In genomic region chr17:79813826-79814623, GRCh38 we compare ENCODE assay signal across 8 cellular contexts. TPM values are rescaled to one million over a fixed set of nuclear protein-coding genes. Genes with fewer than 3 reads are reported as not detected.
A peak's percentile ranks its signal among the peaks of the same experiment; 100 is the strongest.
DNase-seq lines count a peak whose midpoint lies in the region; ATAC-seq and TF ChIP-seq lines count a peak whose summit lies in the region.

No MANE protein-coding gene starts in this region.

- ATAC-seq in natural killer cell (no peak), GM21619 (IDR thresholded peaks at IDR 0.05; ENCODE audit: unreplicated experiment) (no peak), GM19023 (IDR thresholded peaks at IDR 0.05; ENCODE audit: unreplicated experiment) (no peak)

- peak overlapping the region; percentile 65 for H3K4me3 Mint-ChIP-seq in natural killer cell

- no peaks in the 10 kb centered on the region for H3K36me3 Mint-ChIP-seq in natural killer cell

- H3K27ac Mint-ChIP-seq in natural killer cell: peak overlapping the region in 1 of 2 donors; percentile 65

- intact Hi-C loops in ascending aorta (cut with DNase I) (loop anchor here (2.0 kb wide), 1 partner anchor 39 kb away; no protein-coding TSS in a partner anchor), natural killer cell (cut with micrococcal nuclease) (no loop called here), sigmoid colon (cut with DNase I) (no loop called here)

- H3K27me3 ChIP-seq in ascending aorta (peaks cover 59% of the 10 kb centered on the region), sigmoid colon (peaks cover 63 to 84% (median 73%) of the 10 kb centered on the region in 3 donors)

- WGBS in sigmoid colon, 2 donors: 15 to 24% methylated on average over 37 of the region's 37 CpGs

- DNase-seq in HT-29 (ENCODE audit: low spot score) (peak; percentile 38), ascending aorta (ENCODE audit: low spot score in 2 of 2) (no peak), natural killer cell (no peak), sigmoid colon (no peak), DMS114 treated with DMSO at 0.1 percent for 48 hours (lab: John Stamatoyannopoulos, UW; ENCODE audit: unreplicated experiment) (no peak)

- TF ChIP-seq EP300 in sigmoid colon (IDR thresholded peaks at IDR 0.05): no peak

- no peaks in the 10 kb centered on the region for H3K36me3 ChIP-seq in ascending aorta
- H3K36me3 ChIP-seq in sigmoid colon: no peaks in the 10 kb centered on the region

- H3K4me1 Mint-ChIP-seq in natural killer cell: peaks cover 12 to 23% of the 10 kb centered on the region in 2 donors

- H3K9me3 Mint-ChIP-seq in natural killer cell: no peaks in the 10 kb centered on the region

- H3K27me3 Mint-ChIP-seq in natural killer cell (ENCODE audit: low read depth in 2 of 2): peaks cover 46 to 49% of the 10 kb centered on the region in 2 donors

- H3K4me1 ChIP-seq in ascending aorta: peaks cover 23 to 44% of the 10 kb centered on the region in 2 donors
- peaks cover 0 to 57% (median 55%) of the 10 kb centered on the region in 4 donors for H3K4me1 ChIP-seq in sigmoid colon

- TF ChIP-seq POLR2A in sigmoid colon (IDR thresholded peaks at IDR 0.05): no peak

- H3K27ac ChIP-seq in C4-2B: peak overlapping the region; percentile 97
- no peak overlapping the region for H3K27ac ChIP-seq in ascending aorta
- H3K27ac ChIP-seq in sigmoid colon: no peak overlapping the region

- H3K9me3 ChIP-seq in ascending aorta (no peaks in the 10 kb centered on the region), sigmoid colon (no peaks in the 10 kb centered on the region)

- TF ChIP-seq CTCF in C4-2B (conservative IDR thresholded peaks at IDR 0.05) (no peak), ascending aorta (IDR thresholded peaks at IDR 0.05) (no peak), natural killer cell (IDR thresholded peaks at IDR 0.05) (no peak), sigmoid colon (IDR thresholded peaks at IDR 0.05) (no peak)

- H3K4me3 ChIP-seq in ascending aorta: peak overlapping the region; percentile 43 to 46
- peak overlapping the region in 2 of 4 donors; percentile 30 to 38 for H3K4me3 ChIP-seq in sigmoid colon

RNA-seq across cellular contexts. Expression of gene CBX8, which starts 17.1 kb away (rescaled TPM):
- 14.4 and 14.9 TPM in 2 replicates for total RNA-seq in HT-29 (2014; rRNA removed; shearing (Covaris generic))
- 1.1 TPM for total RNA-seq in ascending aorta
- total RNA-seq in natural killer cell: 1 to 10 TPM; 4.0 to 6.4 (median 5.8) TPM
- 1 to 10 TPM in 2 of 4 donors, under 1 TPM in 2; 0.28 to 1.8 (median 1.2) TPM for total RNA-seq in sigmoid colon
- polyA plus RNA-seq in sigmoid colon: 1 to 10 TPM; 2.4 to 5.6 (median 4.9) TPM

RNA-seq across cellular contexts. Expression of gene CBX4, which starts 25.2 kb away (rescaled TPM):
- total RNA-seq in HT-29 (2014; rRNA removed; shearing (Covaris generic)): 71.4 and 72.0 TPM in 2 replicates
- 25.7 TPM for total RNA-seq in ascending aorta
- 100 to 1,000 TPM; 147 to 220 (median 217) TPM for total RNA-seq in natural killer cell
- total RNA-seq in sigmoid colon: 1 to 10 TPM; 6.1 to 9.8 (median 7.5) TPM
- polyA plus RNA-seq in sigmoid colon: 10 to 100 TPM in 1 of 3 donors, 1 to 10 TPM in 2; 3.5 to 14.2 (median 8.4) TPM

RNA-seq across cellular contexts. Expression of gene CBX2, which starts 36.1 kb away (rescaled TPM):
- 9.5 and 13.4 TPM in 2 replicates for total RNA-seq in HT-29 (2014; rRNA removed; shearing (Covaris generic))
- total RNA-seq in ascending aorta (4.6 TPM), natural killer cell (1 to 10 TPM in 1 of 3 donors, under 1 TPM in 1, not detected in 1; 0.18 to 1.3 TPM), sigmoid colon (under 1 TPM in 3 of 4 donors, not detected in 1; 0.33 to 0.95 (median 0.36) TPM)
- polyA plus RNA-seq in sigmoid colon: 1 to 10 TPM in 1 of 3 donors, under 1 TPM in 2; under 0.01 to 2.0 (median 0.23) TPM
